In genomic region chr4:139876328-139876941, GRCh38 we compare ENCODE assay signal across 17 cellular contexts.
A peak's percentile ranks its signal among the peaks of the same experiment; 100 is the strongest.
DNase-seq lines count a peak whose midpoint lies in the region; ATAC-seq and TF ChIP-seq lines count a peak whose summit lies in the region.
"Had no signal": no experiment of that assay in that cellular context is flagged by ENCODE, and none has a peak within 500 bp of the region (broad histone marks: within the 10 kb centered on the region; RNA-seq: fewer than 3 reads in every experiment).

No MANE protein-coding gene starts in this region.

- H3K9me2 ChIP-seq in SK-N-SH = no peaks in the 10 kb centered on the region

- H3K27ac ChIP-seq in SK-N-SH (ENCODE audit: low read depth in 2 of 2, low read length in 1 of 2) (peak overlapping the region; percentile 21 to 87; a peak in 3 of 4 replicates), left ventricle myocardium inferior (replicated peaks) (no peak overlapping the region)

- H3K36me3 ChIP-seq in SK-N-SH (replicated peaks in 1 of 2; ENCODE audit: control insufficient read depth in 1 of 2, insufficient read depth in 2 of 2, low read length in 1 of 2) (peaks cover 0 to 3% of the 10 kb centered on the region in 2 experiments), left ventricle myocardium inferior (peaks cover 3% of the 10 kb centered on the region)

- H3K4me1 Mint-ChIP-seq in activated CD4-positive, alpha-beta T cell treated with anti-CD3 and anti-CD28 coated beads for 36 hours = peaks cover 11% of the 10 kb centered on the region
- peaks cover 8% of the 10 kb centered on the region for H3K4me1 Mint-ChIP-seq in activated CD4-positive, alpha-beta T cell treated with anti-CD3 and anti-CD28 coated beads, Interleukin-2, amount 10 ng/mL, durations not matched to agents 24 days and 14 days
- H3K4me1 Mint-ChIP-seq in progenitor cell of endocrine pancreas (ENCODE audit: low read depth) (peaks cover 12% of the 10 kb centered on the region), osteocyte (ENCODE audit: unreplicated experiment) (peaks cover 10% of the 10 kb centered on the region)

- no peak overlapping the region for H3K4me3 ChIP-seq in SK-N-SH (ENCODE audit: low read depth in 2 of 2, low read length in 1 of 2)
- no peak overlapping the region for H3K4me3 ChIP-seq in left ventricle myocardium inferior

- no peaks in the 10 kb centered on the region for H3K27me3 Mint-ChIP-seq in activated CD4-positive, alpha-beta T cell treated with anti-CD3 and anti-CD28 coated beads for 36 hours
- peaks cover 8% of the 10 kb centered on the region for H3K27me3 Mint-ChIP-seq in activated CD4-positive, alpha-beta T cell treated with anti-CD3 and anti-CD28 coated beads, Interleukin-2, amount 10 ng/mL, durations not matched to agents 24 days and 14 days
- H3K27me3 Mint-ChIP-seq in progenitor cell of endocrine pancreas = no peaks in the 10 kb centered on the region
- H3K27me3 Mint-ChIP-seq in osteocyte (ENCODE audit: unreplicated experiment) = no peaks in the 10 kb centered on the region
- H3K27me3 Mint-ChIP-seq: activated CD4-positive, alpha-beta T cell treated with anti-CD3 and anti-CD28 coated beads, Interleukin-2, amount 10 ng/mL, durations not matched to agents 7 days and 5 days; stimulated activated naive CD8-positive, alpha-beta T cell treated with anti-CD3 and anti-CD28 coated beads, Interleukin-15, Interleukin-2, amounts not matched to agents 100 ng/mL and 50 ng/mL, for 24 hours had no signal

- H3F3A ChIP-seq in SK-N-SH (replicated peaks; ENCODE audit: insufficient read depth) = peaks cover 13% of the 10 kb centered on the region

- no peak; a peak in 1 of 4 replicates for TF ChIP-seq EP300 in SK-N-SH (IDR thresholded peaks at IDR 0.05; ENCODE audit: borderline replicate concordance in 1 of 2, low read depth in 1 of 2, low read length in 1 of 2)

- peak; percentile 77 for ATAC-seq in activated CD4-positive, alpha-beta T cell treated with anti-CD3 and anti-CD28 coated beads for 36 hours
- ATAC-seq in GM21717 (IDR thresholded peaks at IDR 0.05; ENCODE audit: unreplicated experiment) = no peak
- ATAC-seq: Panc1 had no signal

- TF ChIP-seq CTCF in SK-N-SH (IDR thresholded peaks at IDR 0.05) (no peak), left ventricle myocardium inferior (IDR thresholded peaks at IDR 0.05; ENCODE audit: borderline replicate concordance) (peak; percentile 43), progenitor cell of endocrine pancreas (IDR thresholded peaks at IDR 0.05; ENCODE audit: unreplicated experiment) (no peak), osteocyte (IDR thresholded peaks at IDR 0.05) (no peak)

- no peaks in the 10 kb centered on the region for H3K27me3 ChIP-seq in SK-N-SH (ENCODE audit: insufficient read depth)
- no peaks in the 10 kb centered on the region for H3K27me3 ChIP-seq in left ventricle myocardium inferior (ENCODE audit: low read depth)

- DNase-seq in activated CD4-positive, alpha-beta T cell treated with anti-CD3 and anti-CD28 coated beads for 36 hours = peak; percentile 38
- no peak for DNase-seq in activated CD4-positive, alpha-beta T cell treated with anti-CD3 and anti-CD28 coated beads, Interleukin-2, amount 10 ng/mL, durations not matched to agents 24 days and 14 days
- peak; percentile 41 for DNase-seq in SK-N-SH
- DNase-seq in left ventricle myocardium inferior = no peak
- no peak for DNase-seq in progenitor cell of endocrine pancreas (ENCODE audit: low spot score, unreplicated experiment)
- no peak for DNase-seq in osteocyte (ENCODE audit: extremely low spot score, unreplicated experiment)
- DNase-seq in GF-D8 (lab: John Stamatoyannopoulos, UW) = no peak
- DNase-seq: activated CD4-positive, alpha-beta T cell treated with anti-CD3 and anti-CD28 coated beads, Interleukin-2, amount 10 ng/mL, durations not matched to agents 7 days and 5 days; activated gamma-delta T cell; erythroblast; GOT3; stimulated activated CD4-positive, alpha-beta T cell treated with anti-CD3 and anti-CD28 coated beads, Interleukin-4, amount 100 ng/mL, for 24 hours had no signal

- POLR2A ChIA-PET in activated CD4-positive, alpha-beta T cell treated with anti-CD3 and anti-CD28 coated beads for 36 hours (lab: Charles Lee) = no interaction called here
- POLR2A ChIA-PET in SK-N-SH (lab: Yijun Ruan, JAX) = interaction anchor here (1.5 kb wide), 1 partner anchor 12 kb away, joined by 5 read pairs; no protein-coding TSS in a partner anchor

- H4K20me1 ChIP-seq in SK-N-SH (ENCODE audit: insufficient read depth) = no peaks in the 10 kb centered on the region

- CTCF ChIA-PET in activated CD4-positive, alpha-beta T cell treated with anti-CD3 and anti-CD28 coated beads for 36 hours (lab: Charles Lee) = interaction anchor here (1.0 kb wide), 1 partner anchor 28 kb away, joined by 3 read pairs; no protein-coding TSS in a partner anchor
- CTCF ChIA-PET in SK-N-SH (lab: Yijun Ruan, JAX) = interaction anchor here (0.6 to 1.5 kb wide), 7 partner anchors 12 to 367 kb away, joined by 3 to 4 read pairs (median 3); no protein-coding TSS in a partner anchor

- no peak overlapping the region for H3K9ac ChIP-seq in SK-N-SH

- no peaks in the 10 kb centered on the region for H3K9me3 ChIP-seq in SK-N-SH
- H3K9me3 ChIP-seq in left ventricle myocardium inferior (replicated peaks) = peaks cover 8% of the 10 kb centered on the region

- 75% methylated on average over 5 of the region's 5 CpGs for WGBS in SK-N-SH (ENCODE audit: low lambda C conversion rate)

- H3K27ac Mint-ChIP-seq in activated CD4-positive, alpha-beta T cell treated with anti-CD3 and anti-CD28 coated beads for 36 hours = no peak overlapping the region
- H3K27ac Mint-ChIP-seq in activated CD4-positive, alpha-beta T cell treated with anti-CD3 and anti-CD28 coated beads, Interleukin-2, amount 10 ng/mL, durations not matched to agents 24 days and 14 days = no peak overlapping the region
- H3K27ac Mint-ChIP-seq in progenitor cell of endocrine pancreas = peak overlapping the region; percentile 49
- no peak overlapping the region for H3K27ac Mint-ChIP-seq in osteocyte (ENCODE audit: unreplicated experiment)
- H3K27ac Mint-ChIP-seq: activated CD4-positive, alpha-beta T cell treated with anti-CD3 and anti-CD28 coated beads, Interleukin-2, amount 10 ng/mL, durations not matched to agents 7 days and 5 days; mesothelial cell of epicardium; stimulated activated naive CD8-positive, alpha-beta T cell treated with anti-CD3 and anti-CD28 coated beads, Interleukin-15, Interleukin-2, amounts not matched to agents 100 ng/mL and 50 ng/mL, for 24 hours; T-helper 1 cell treated with Interleukin-12 subunit alpha and Interleukin-12 subunit beta and Interleukin-4 antibody, amounts not matched to agents 30 μg/mL and 1 μg/mL, for 36 hours had no signal

- no peaks in the 10 kb centered on the region for H3K9me3 Mint-ChIP-seq in activated CD4-positive, alpha-beta T cell treated with anti-CD3 and anti-CD28 coated beads for 36 hours (ENCODE audit: low read depth)
- H3K9me3 Mint-ChIP-seq in activated CD4-positive, alpha-beta T cell treated with anti-CD3 and anti-CD28 coated beads, Interleukin-2, amount 10 ng/mL, durations not matched to agents 24 days and 14 days = no peaks in the 10 kb centered on the region
- H3K9me3 Mint-ChIP-seq in progenitor cell of endocrine pancreas (ENCODE audit: low read depth) (peaks cover 4% of the 10 kb centered on the region), osteocyte (ENCODE audit: unreplicated experiment) (peaks cover 8% of the 10 kb centered on the region)

- no peaks in the 10 kb centered on the region for H3K36me3 Mint-ChIP-seq in activated CD4-positive, alpha-beta T cell treated with anti-CD3 and anti-CD28 coated beads for 36 hours (ENCODE audit: low read depth)
- H3K36me3 Mint-ChIP-seq in activated CD4-positive, alpha-beta T cell treated with anti-CD3 and anti-CD28 coated beads, Interleukin-2, amount 10 ng/mL, durations not matched to agents 24 days and 14 days (ENCODE audit: low read depth) = no peaks in the 10 kb centered on the region
- H3K36me3 Mint-ChIP-seq in progenitor cell of endocrine pancreas (ENCODE audit: insufficient read depth) (peaks cover 11% of the 10 kb centered on the region), osteocyte (ENCODE audit: unreplicated experiment) (no peaks in the 10 kb centered on the region)

- H3K4me1 ChIP-seq in SK-N-SH (ENCODE audit: control insufficient read depth in 1 of 2, insufficient read depth in 2 of 2, low read depth in 1 of 2, low read length in 1 of 2) (peaks cover 8 to 34% of the 10 kb centered on the region in 2 experiments), left ventricle myocardium inferior (peaks cover 8% of the 10 kb centered on the region)

- H3K4me3 Mint-ChIP-seq in activated CD4-positive, alpha-beta T cell treated with anti-CD3 and anti-CD28 coated beads for 36 hours = no peak overlapping the region
- no peak overlapping the region for H3K4me3 Mint-ChIP-seq in activated CD4-positive, alpha-beta T cell treated with anti-CD3 and anti-CD28 coated beads, Interleukin-2, amount 10 ng/mL, durations not matched to agents 24 days and 14 days
- H3K4me3 Mint-ChIP-seq in progenitor cell of endocrine pancreas (ENCODE audit: low read depth) (no peak overlapping the region), osteocyte (ENCODE audit: unreplicated experiment) (no peak overlapping the region)
- H3K4me3 Mint-ChIP-seq: activated CD4-positive, alpha-beta T cell treated with anti-CD3 and anti-CD28 coated beads, Interleukin-2, amount 10 ng/mL, durations not matched to agents 7 days and 5 days; mesothelial cell of epicardium; stimulated activated naive CD8-positive, alpha-beta T cell treated with anti-CD3 and anti-CD28 coated beads, Interleukin-15, Interleukin-2, amounts not matched to agents 100 ng/mL and 50 ng/mL, for 24 hours; T-helper 1 cell treated with Interleukin-12 subunit alpha and Interleukin-12 subunit beta and Interleukin-4 antibody, amounts not matched to agents 30 μg/mL and 1 μg/mL, for 36 hours had no signal

- no peak overlapping the region; the same call in 1 of the 2 replicates for H2AFZ ChIP-seq in SK-N-SH (ENCODE audit: low read depth)

- H3K79me2 ChIP-seq in SK-N-SH (ENCODE audit: insufficient read depth) = no peaks in the 10 kb centered on the region

- no peak overlapping the region for H3K4me2 ChIP-seq in SK-N-SH

- intact Hi-C loops in activated CD4-positive, alpha-beta T cell treated with anti-CD3 and anti-CD28 coated beads for 36 hours (cut with DNase I, micrococcal nuclease) = no loop called here
- intact Hi-C loops in activated CD4-positive, alpha-beta T cell treated with anti-CD3 and anti-CD28 coated beads, Interleukin-2, amount 10 ng/mL, durations not matched to agents 24 days and 14 days (cut with micrococcal nuclease) = no loop called here
- intact Hi-C loops in left ventricle myocardium inferior (cut with micrococcal nuclease) = no loop called here

- peak; percentile 64 for TF ChIP-seq RAD21 in SK-N-SH (IDR thresholded peaks at IDR 0.05; ENCODE audit: low read length)

TF ChIP-seq in SK-N-SH, 30 proteins besides CTCF, POLR2A, EP300 and RAD21 (continues in another document):
- TF ChIP-seq SMC3 (IDR thresholded peaks at IDR 0.05; ENCODE audit: low read depth, low read length) (peak; percentile 27; the same call in 1 of the 2 replicates), EZH2phosphoT487 (IDR thresholded peaks at IDR 0.05; ENCODE audit: borderline replicate concordance, low read depth) (no peak), MXI1 (IDR thresholded peaks at IDR 0.05; ENCODE audit: low read depth, low read length) (0 out of 2 replicates have a peak, but pooled peaks have one; percentile 26)

Comparison
In these comparisons a context has a peak if more than half of its experiments do, and no peak if none do; other contexts are left out.
1. DNase-seq: peak in activated CD4-positive, alpha-beta T cell treated with anti-CD3 and anti-CD28 coated beads for 36 hours (single experiment) and SK-N-SH (single experiment); none in activated CD4-positive, alpha-beta T cell treated with anti-CD3 and anti-CD28 coated beads, Interleukin-2, amount 10 ng/mL, durations not matched to agents 24 days and 14 days (single experiment), left ventricle myocardium inferior (single experiment), progenitor cell of endocrine pancreas (single experiment), osteocyte (single experiment) and GF-D8 (single experiment).